Comparison of ENCODE assay signal across 1 cellular context in the genomic region with DNA sequence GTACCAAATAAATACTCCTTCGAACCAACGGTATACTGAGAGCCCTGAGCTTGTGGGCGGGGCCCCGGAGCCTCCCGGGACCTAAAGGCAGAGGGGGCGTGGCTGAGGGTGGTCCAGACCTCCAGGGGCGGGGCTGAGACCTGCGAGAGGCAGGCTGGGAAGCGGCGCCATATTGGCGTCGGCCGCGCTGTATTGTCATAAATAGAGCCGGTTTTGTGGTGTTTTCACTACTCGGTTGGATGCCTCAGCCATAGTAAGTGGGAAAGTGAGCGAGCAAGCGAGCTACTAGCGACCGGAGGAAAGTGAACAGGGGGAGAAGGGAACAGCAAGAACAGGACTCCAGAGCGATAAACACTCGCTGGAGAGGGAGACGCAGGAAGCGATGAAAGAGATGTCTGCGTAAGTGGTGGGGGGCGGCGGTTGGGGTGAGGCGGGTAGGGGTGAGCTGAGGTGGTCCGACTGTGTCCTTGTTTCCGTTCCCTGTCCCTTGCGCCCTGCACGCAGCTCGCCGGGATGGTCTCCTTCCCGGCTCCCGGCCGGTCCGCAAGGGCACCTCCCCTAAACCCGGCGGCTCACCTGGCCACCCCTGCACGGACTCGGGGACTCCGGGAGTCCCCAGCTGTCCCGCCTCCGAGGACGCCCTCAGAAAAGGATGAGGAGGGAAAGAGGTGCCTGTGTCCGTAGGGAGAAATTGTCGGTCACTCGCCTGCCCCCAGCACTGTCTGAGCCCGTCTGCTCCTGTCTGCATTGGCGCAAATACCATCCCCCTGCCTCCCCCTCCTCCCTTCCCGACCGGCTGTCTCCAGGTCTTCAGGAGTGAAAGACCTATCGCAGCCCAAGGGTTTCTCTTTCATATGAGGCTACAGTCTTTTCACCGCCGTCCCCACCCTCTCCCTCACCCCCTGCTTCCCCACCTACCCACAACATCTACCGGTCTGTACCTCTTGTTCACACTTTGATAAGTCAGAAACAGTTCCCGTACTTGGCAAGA.
TF ChIP-seq lines count a peak whose summit lies in the region.

A gene (plus strand): TSS at position 172 of the 991 bp plus-strand sequence. CDS start 211 bp downstream, at position 383.

TF ChIP-seq in HepG2, 621 proteins besides CTCF, POLR2A, EP300 and RAD21 (continued from another document and continues in another):
- TF ChIP-seq, protein P1, sequence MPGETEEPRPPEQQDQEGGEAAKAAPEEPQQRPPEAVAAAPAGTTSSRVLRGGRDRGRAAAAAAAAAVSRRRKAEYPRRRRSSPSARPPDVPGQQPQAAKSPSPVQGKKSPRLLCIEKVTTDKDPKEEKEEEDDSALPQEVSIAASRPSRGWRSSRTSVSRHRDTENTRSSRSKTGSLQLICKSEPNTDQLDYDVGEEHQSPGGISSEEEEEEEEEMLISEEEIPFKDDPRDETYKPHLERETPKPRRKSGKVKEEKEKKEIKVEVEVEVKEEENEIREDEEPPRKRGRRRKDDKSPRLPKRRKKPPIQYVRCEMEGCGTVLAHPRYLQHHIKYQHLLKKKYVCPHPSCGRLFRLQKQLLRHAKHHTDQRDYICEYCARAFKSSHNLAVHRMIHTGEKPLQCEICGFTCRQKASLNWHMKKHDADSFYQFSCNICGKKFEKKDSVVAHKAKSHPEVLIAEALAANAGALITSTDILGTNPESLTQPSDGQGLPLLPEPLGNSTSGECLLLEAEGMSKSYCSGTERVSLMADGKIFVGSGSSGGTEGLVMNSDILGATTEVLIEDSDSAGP (CRISPR knock-in tag; IDR thresholded peaks at IDR 0.05; ENCODE audit: borderline replicate concordance): peak; percentile 66; the same call in 1 of the 2 replicates
- TF ChIP-seq THAP11 (CRISPR knock-in tag; IDR thresholded peaks at IDR 0.05): peak; percentile 76
- TF ChIP-seq, protein P2, sequence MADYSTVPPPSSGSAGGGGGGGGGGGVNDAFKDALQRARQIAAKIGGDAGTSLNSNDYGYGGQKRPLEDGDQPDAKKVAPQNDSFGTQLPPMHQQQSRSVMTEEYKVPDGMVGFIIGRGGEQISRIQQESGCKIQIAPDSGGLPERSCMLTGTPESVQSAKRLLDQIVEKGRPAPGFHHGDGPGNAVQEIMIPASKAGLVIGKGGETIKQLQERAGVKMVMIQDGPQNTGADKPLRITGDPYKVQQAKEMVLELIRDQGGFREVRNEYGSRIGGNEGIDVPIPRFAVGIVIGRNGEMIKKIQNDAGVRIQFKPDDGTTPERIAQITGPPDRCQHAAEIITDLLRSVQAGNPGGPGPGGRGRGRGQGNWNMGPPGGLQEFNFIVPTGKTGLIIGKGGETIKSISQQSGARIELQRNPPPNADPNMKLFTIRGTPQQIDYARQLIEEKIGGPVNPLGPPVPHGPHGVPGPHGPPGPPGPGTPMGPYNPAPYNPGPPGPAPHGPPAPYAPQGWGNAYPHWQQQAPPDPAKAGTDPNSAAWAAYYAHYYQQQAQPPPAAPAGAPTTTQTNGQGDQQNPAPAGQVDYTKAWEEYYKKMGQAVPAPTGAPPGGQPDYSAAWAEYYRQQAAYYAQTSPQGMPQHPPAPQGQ (CRISPR knock-in tag; IDR thresholded peaks at IDR 0.05; ENCODE audit: borderline replicate concordance): no peak
- TF ChIP-seq, protein P3, sequence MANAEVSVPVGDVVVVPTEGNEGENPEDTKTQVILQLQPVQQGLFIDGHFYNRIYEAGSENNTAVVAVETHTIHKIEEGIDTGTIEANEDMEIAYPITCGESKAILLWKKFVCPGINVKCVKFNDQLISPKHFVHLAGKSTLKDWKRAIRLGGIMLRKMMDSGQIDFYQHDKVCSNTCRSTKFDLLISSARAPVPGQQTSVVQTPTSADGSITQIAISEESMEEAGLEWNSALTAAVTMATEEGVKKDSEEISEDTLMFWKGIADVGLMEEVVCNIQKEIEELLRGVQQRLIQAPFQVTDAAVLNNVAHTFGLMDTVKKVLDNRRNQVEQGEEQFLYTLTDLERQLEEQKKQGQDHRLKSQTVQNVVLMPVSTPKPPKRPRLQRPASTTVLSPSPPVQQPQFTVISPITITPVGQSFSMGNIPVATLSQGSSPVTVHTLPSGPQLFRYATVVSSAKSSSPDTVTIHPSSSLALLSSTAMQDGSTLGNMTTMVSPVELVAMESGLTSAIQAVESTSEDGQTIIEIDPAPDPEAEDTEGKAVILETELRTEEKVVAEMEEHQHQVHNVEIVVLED (CRISPR knock-in tag; IDR thresholded peaks at IDR 0.05; ENCODE audit: borderline replicate concordance): peak; percentile 17; the same call in 1 of the 2 replicates
- TF ChIP-seq, protein P4, sequence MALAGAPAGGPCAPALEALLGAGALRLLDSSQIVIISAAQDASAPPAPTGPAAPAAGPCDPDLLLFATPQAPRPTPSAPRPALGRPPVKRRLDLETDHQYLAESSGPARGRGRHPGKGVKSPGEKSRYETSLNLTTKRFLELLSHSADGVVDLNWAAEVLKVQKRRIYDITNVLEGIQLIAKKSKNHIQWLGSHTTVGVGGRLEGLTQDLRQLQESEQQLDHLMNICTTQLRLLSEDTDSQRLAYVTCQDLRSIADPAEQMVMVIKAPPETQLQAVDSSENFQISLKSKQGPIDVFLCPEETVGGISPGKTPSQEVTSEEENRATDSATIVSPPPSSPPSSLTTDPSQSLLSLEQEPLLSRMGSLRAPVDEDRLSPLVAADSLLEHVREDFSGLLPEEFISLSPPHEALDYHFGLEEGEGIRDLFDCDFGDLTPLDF (CRISPR knock-in tag; IDR thresholded peaks at IDR 0.05): peak; percentile 49; the same call in 1 of the 2 replicates
- no peak for TF ChIP-seq SYNCRIP (IDR thresholded peaks at IDR 0.05; ENCODE audit: insufficient read depth, low read depth, low read length)
- TF ChIP-seq, protein P5, sequence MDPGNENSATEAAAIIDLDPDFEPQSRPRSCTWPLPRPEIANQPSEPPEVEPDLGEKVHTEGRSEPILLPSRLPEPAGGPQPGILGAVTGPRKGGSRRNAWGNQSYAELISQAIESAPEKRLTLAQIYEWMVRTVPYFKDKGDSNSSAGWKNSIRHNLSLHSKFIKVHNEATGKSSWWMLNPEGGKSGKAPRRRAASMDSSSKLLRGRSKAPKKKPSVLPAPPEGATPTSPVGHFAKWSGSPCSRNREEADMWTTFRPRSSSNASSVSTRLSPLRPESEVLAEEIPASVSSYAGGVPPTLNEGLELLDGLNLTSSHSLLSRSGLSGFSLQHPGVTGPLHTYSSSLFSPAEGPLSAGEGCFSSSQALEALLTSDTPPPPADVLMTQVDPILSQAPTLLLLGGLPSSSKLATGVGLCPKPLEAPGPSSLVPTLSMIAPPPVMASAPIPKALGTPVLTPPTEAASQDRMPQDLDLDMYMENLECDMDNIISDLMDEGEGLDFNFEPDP (CRISPR knock-in tag; conservative IDR thresholded peaks at IDR 0.05): no peak
- peak; percentile 63; the same call in 1 of the 2 replicates for TF ChIP-seq BORCS8-MEF2B (CRISPR knock-in tag; IDR thresholded peaks at IDR 0.05)
- TF ChIP-seq TAF1 (CRISPR knock-in tag; IDR thresholded peaks at IDR 0.05): peak; percentile 78; the same call in 1 of the 2 replicates
- no peak for TF ChIP-seq ZNF34 (CRISPR knock-in tag; IDR thresholded peaks at IDR 0.05; ENCODE audit: borderline replicate concordance)
- peak; percentile 66 for TF ChIP-seq XRCC5 (optimal IDR thresholded peaks at IDR 0.05; ENCODE audit: low read length)
- TF ChIP-seq KAT8 (CRISPR knock-in tag; IDR thresholded peaks at IDR 0.05): peak; percentile 76
- no peak for TF ChIP-seq ZNF451 (CRISPR knock-in tag; IDR thresholded peaks at IDR 0.05)
- TF ChIP-seq AHR (CRISPR knock-in tag; IDR thresholded peaks at IDR 0.05): 0 out of 2 replicates have a peak, but pooled peaks have one; percentile 28
- TF ChIP-seq MATR3 (CRISPR knock-in tag; IDR thresholded peaks at IDR 0.05): no peak
- no peak for TF ChIP-seq ZNF326 (CRISPR knock-in tag; IDR thresholded peaks at IDR 0.05; ENCODE audit: borderline replicate concordance)
- TF ChIP-seq ZNF207 (IDR thresholded peaks at IDR 0.05; ENCODE audit: borderline replicate concordance): no peak
- TF ChIP-seq, protein P6, sequence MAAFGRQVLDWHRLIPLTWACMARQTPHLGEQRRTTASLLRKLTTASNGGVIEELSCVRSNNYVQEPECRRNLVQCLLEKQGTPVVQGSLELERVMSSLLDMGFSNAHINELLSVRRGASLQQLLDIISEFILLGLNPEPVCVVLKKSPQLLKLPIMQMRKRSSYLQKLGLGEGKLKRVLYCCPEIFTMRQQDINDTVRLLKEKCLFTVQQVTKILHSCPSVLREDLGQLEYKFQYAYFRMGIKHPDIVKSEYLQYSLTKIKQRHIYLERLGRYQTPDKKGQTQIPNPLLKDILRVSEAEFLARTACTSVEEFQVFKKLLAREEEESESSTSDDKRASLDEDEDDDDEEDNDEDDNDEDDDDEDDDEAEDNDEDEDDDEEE (CRISPR knock-in tag; IDR thresholded peaks at IDR 0.05): no peak
- TF ChIP-seq TEAD3 (CRISPR knock-in tag; optimal IDR thresholded peaks at IDR 0.05; ENCODE audit: borderline replicate concordance): peak; percentile 51
- TF ChIP-seq, protein P7, sequence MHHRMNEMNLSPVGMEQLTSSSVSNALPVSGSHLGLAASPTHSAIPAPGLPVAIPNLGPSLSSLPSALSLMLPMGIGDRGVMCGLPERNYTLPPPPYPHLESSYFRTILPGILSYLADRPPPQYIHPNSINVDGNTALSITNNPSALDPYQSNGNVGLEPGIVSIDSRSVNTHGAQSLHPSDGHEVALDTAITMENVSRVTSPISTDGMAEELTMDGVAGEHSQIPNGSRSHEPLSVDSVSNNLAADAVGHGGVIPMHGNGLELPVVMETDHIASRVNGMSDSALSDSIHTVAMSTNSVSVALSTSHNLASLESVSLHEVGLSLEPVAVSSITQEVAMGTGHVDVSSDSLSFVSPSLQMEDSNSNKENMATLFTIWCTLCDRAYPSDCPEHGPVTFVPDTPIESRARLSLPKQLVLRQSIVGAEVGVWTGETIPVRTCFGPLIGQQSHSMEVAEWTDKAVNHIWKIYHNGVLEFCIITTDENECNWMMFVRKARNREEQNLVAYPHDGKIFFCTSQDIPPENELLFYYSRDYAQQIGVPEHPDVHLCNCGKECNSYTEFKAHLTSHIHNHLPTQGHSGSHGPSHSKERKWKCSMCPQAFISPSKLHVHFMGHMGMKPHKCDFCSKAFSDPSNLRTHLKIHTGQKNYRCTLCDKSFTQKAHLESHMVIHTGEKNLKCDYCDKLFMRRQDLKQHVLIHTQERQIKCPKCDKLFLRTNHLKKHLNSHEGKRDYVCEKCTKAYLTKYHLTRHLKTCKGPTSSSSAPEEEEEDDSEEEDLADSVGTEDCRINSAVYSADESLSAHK (CRISPR knock-in tag; IDR thresholded peaks at IDR 0.05; ENCODE audit: borderline replicate concordance): no peak
- peak; percentile 7 for TF ChIP-seq JARID2 (CRISPR knock-in tag; IDR thresholded peaks at IDR 0.05; ENCODE audit: insufficient replicate concordance)
- TF ChIP-seq DPF2 (CRISPR knock-in tag; IDR thresholded peaks at IDR 0.05; ENCODE audit: borderline replicate concordance, low read depth): no peak; the same call in 1 of the 2 replicates
- TF ChIP-seq ZNF569 (CRISPR knock-in tag; IDR thresholded peaks at IDR 0.05; ENCODE audit: borderline replicate concordance): no peak
- no peak; the same call in 1 of the 2 replicates for TF ChIP-seq RARA (CRISPR knock-in tag; IDR thresholded peaks at IDR 0.05)
- TF ChIP-seq, protein P8, sequence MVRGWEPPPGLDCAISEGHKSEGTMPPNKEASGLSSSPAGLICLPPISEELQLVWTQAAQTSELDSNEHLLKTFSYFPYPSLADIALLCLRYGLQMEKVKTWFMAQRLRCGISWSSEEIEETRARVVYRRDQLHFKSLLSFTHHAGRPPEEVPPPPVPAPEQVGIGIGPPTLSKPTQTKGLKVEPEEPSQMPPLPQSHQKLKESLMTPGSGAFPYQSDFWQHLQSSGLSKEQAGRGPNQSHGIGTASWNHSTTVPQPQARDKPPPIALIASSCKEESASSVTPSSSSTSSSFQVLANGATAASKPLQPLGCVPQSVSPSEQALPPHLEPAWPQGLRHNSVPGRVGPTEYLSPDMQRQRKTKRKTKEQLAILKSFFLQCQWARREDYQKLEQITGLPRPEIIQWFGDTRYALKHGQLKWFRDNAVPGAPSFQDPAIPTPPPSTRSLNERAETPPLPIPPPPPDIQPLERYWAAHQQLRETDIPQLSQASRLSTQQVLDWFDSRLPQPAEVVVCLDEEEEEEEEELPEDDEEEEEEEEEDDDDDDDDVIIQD (CRISPR knock-in tag; IDR thresholded peaks at IDR 0.05; ENCODE audit: low read depth): peak; percentile 66; the same call in 1 of the 2 replicates
- TF ChIP-seq, protein P9, sequence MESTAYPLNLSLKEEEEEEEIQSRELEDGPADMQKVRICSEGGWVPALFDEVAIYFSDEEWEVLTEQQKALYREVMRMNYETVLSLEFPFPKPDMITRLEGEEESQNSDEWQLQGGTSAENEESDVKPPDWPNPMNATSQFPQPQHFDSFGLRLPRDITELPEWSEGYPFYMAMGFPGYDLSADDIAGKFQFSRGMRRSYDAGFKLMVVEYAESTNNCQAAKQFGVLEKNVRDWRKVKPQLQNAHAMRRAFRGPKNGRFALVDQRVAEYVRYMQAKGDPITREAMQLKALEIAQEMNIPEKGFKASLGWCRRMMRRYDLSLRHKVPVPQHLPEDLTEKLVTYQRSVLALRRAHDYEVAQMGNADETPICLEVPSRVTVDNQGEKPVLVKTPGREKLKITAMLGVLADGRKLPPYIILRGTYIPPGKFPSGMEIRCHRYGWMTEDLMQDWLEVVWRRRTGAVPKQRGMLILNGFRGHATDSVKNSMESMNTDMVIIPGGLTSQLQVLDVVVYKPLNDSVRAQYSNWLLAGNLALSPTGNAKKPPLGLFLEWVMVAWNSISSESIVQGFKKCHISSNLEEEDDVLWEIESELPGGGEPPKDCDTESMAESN (CRISPR knock-in tag; conservative IDR thresholded peaks at IDR 0.05): 0 out of 2 replicates have a peak, but pooled peaks have one; percentile 36
- no peak for TF ChIP-seq RBM39 (IDR thresholded peaks at IDR 0.05; ENCODE audit: low read depth, low read length, poor library complexity, severe bottlenecking)
- peak; percentile 33; the same call in 1 of the 2 replicates for TF ChIP-seq ZNF317 (CRISPR knock-in tag; IDR thresholded peaks at IDR 0.05)
- no peak for TF ChIP-seq NFIB (CRISPR knock-in tag; IDR thresholded peaks at IDR 0.05; ENCODE audit: borderline replicate concordance)
- TF ChIP-seq STAG1 (CRISPR knock-in tag; IDR thresholded peaks at IDR 0.05): no peak
- 0 out of 2 replicates have a peak, but pooled peaks have one; percentile 49 for TF ChIP-seq ZNF749 (CRISPR knock-in tag; IDR thresholded peaks at IDR 0.05; ENCODE audit: borderline replicate concordance)
- no peak; the same call in 1 of the 2 replicates for TF ChIP-seq HMG20A (CRISPR knock-in tag; IDR thresholded peaks at IDR 0.05; ENCODE audit: borderline replicate concordance)
- TF ChIP-seq REXO4 (CRISPR knock-in tag; IDR thresholded peaks at IDR 0.05; ENCODE audit: borderline replicate concordance): no peak
- TF ChIP-seq SP4 (CRISPR knock-in tag; IDR thresholded peaks at IDR 0.05): peak; percentile 91
- no peak for TF ChIP-seq ZC3H4 (CRISPR knock-in tag; IDR thresholded peaks at IDR 0.05; ENCODE audit: borderline replicate concordance)
- TF ChIP-seq KMT2B (CRISPR knock-in tag; IDR thresholded peaks at IDR 0.05): peak; percentile 89
- no peak for TF ChIP-seq ZNF282 (IDR thresholded peaks at IDR 0.05; ENCODE audit: partially characterized antibody)
- TF ChIP-seq ELF1 (CRISPR knock-in tag; IDR thresholded peaks at IDR 0.05): 0 out of 2 replicates have a peak, but pooled peaks have one; percentile 20
- TF ChIP-seq ZIK1 (CRISPR knock-in tag; IDR thresholded peaks at IDR 0.05; ENCODE audit: borderline replicate concordance, low read depth): no peak
- TF ChIP-seq NFKB2 (CRISPR knock-in tag; IDR thresholded peaks at IDR 0.05; ENCODE audit: borderline replicate concordance): no peak; the same call in 1 of the 2 replicates
- peak; percentile 69; the same call in 1 of the 2 replicates for TF ChIP-seq YEATS2 (CRISPR knock-in tag; IDR thresholded peaks at IDR 0.05; ENCODE audit: borderline replicate concordance)
- peak; percentile 42 for TF ChIP-seq ZC3H13 (CRISPR knock-in tag; IDR thresholded peaks at IDR 0.05)
- no peak for TF ChIP-seq MTA3 (CRISPR knock-in tag; IDR thresholded peaks at IDR 0.05)
